1 cellular context compared by ENCODE assay signal in the genomic region with DNA sequence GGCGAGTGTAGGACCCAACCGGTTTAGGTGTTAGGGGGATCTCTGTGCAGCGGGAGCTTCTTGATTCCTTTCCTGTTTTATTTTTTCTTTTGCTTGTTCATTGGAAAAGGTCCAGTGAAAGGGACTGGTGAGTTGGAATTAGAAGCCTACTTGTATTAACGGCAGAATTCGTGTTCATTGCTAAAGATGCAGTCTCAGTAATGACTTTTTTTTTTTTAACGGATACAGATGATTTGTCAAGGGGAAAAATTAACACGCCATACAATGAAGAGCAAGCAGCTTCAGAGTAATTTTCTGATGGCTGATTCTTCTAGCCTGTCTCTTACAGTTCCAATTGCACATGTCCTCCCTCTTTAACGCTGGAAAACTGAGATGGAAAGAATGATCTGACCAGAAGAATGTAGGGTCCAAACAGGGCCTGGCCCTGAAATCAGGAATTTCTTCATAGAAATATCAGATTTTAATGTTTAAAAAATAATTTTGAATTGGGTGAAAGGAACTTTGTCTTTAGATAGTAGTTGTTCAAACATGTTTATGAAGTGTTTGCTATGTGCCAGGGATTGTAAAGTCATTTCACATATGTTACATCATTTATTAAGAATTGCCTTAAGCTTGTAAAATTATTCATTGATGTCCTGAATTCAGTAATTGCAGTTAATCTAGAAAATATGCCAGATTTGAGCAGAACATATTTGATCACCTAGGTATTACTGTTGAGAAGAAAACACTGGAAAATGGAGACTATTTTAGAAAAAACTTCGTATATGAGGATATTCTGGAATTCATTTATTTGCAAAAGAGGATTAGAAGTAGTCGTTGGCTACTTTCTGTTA.
TF ChIP-seq lines count a peak whose summit lies in the region.

No MANE protein-coding gene starts in this region.

TF ChIP-seq in GM23338, 12 proteins besides CTCF, POLR2A, EP300 and RAD21 (continued from another document):
- TF ChIP-seq, protein P1, sequence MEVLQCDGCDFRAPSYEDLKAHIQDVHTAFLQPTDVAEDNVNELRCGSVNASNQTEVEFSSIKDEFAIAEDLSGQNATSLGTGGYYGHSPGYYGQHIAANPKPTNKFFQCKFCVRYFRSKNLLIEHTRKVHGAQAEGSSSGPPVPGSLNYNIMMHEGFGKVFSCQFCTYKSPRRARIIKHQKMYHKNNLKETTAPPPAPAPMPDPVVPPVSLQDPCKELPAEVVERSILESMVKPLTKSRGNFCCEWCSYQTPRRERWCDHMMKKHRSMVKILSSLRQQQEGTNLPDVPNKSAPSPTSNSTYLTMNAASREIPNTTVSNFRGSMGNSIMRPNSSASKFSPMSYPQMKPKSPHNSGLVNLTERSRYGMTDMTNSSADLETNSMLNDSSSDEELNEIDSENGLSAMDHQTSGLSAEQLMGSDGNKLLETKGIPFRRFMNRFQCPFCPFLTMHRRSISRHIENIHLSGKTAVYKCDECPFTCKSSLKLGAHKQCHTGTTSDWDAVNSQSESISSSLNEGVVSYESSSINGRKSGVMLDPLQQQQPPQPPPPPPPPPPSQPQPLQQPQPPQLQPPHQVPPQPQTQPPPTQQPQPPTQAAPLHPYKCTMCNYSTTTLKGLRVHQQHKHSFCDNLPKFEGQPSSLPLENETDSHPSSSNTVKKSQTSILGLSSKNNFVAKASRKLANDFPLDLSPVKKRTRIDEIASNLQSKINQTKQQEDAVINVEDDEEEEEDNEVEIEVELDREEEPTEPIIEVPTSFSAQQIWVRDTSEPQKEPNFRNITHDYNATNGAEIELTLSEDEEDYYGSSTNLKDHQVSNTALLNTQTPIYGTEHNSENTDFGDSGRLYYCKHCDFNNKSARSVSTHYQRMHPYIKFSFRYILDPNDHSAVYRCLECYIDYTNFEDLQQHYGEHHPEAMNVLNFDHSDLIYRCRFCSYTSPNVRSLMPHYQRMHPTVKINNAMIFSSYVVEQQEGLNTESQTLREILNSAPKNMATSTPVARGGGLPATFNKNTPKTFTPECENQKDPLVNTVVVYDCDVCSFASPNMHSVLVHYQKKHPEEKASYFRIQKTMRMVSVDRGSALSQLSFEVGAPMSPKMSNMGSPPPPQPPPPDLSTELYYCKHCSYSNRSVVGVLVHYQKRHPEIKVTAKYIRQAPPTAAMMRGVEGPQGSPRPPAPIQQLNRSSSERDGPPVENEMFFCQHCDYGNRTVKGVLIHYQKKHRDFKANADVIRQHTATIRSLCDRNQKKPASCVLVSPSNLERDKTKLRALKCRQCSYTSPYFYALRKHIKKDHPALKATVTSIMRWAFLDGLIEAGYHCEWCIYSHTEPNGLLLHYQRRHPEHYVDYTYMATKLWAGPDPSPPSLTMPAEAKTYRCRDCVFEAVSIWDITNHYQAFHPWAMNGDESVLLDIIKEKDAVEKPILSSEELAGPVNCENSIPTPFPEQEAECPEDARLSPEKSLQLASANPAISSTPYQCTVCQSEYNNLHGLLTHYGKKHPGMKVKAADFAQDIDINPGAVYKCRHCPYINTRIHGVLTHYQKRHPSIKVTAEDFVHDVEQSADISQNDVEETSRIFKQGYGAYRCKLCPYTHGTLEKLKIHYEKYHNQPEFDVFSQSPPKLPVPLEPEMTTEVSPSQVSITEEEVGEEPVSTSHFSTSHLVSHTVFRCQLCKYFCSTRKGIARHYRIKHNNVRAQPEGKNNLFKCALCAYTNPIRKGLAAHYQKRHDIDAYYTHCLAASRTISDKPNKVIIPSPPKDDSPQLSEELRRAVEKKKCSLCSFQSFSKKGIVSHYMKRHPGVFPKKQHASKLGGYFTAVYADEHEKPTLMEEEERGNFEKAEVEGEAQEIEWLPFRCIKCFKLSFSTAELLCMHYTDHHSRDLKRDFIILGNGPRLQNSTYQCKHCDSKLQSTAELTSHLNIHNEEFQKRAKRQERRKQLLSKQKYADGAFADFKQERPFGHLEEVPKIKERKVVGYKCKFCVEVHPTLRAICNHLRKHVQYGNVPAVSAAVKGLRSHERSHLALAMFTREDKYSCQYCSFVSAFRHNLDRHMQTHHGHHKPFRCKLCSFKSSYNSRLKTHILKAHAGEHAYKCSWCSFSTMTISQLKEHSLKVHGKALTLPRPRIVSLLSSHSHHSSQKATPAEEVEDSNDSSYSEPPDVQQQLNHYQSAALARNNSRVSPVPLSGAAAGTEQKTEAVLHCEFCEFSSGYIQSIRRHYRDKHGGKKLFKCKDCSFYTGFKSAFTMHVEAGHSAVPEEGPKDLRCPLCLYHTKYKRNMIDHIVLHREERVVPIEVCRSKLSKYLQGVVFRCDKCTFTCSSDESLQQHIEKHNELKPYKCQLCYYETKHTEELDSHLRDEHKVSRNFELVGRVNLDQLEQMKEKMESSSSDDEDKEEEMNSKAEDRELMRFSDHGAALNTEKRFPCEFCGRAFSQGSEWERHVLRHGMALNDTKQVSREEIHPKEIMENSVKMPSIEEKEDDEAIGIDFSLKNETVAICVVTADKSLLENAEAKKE (CRISPR knock-in tag; IDR thresholded peaks at IDR 0.05): no peak
- TF ChIP-seq ZNF331 (CRISPR knock-in tag; IDR thresholded peaks at IDR 0.05; ENCODE audit: low read depth) (no peak), JUNB (IDR thresholded peaks at IDR 0.05; ENCODE audit: unreplicated experiment) (no peak)
